In the genomic region with DNA sequence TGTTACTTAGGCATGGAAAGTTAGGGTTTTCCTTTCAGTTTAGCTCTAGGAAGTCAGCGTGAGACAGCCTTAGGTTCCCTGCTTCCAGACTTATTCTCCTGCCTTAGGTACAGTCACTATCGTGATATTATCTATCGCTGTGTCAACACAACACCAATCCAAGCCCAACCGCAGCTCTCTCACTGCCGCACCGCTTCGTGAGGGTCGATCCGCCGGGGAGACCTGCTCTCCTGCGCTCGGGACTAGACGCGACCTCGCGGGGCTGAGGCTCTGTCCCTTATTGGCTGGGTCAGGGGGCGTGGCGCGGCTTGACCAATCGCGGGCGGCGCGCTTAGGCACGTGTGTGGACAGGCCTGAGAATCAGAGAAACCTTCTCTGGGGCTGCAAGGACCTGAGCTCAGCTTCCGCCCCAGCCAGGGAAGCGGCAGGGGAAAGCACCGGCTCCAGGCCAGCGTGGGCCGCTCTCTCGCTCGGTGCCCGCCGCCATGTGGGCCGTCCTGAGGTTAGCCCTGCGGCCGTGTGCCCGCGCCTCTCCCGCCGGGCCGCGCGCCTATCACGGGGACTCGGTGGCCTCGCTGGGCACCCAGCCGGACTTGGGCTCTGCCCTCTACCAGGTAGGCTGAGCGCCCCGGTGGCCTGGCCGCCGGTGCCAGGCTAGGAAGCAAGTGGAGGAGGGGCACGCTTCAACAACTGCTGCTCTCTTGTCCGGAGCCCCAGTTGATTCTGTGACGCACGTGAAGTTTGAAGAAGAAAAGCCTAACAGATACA, we compare ENCODE assay signal across 1 cellular context.
TF ChIP-seq lines count a peak whose summit lies in the region.

A gene (plus strand): TSS at position 400 of the 768 bp plus-strand sequence. CDS start 86 bp downstream, at position 486.

TF ChIP-seq in HepG2, 621 proteins besides CTCF, POLR2A, EP300 and RAD21 (continued from another document and continues in another):
- TF ChIP-seq, protein P1, sequence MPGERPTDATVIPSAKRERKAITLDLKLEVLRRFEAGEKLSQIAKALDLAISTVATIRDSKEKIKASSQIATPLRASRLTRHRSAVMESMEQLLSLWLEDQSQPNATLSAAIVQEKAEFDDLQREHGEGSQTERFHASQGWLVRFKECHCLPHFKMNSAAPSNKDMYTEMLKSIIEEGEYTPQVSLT (CRISPR knock-in tag; IDR thresholded peaks at IDR 0.05; ENCODE audit: borderline replicate concordance, low read depth): no peak
- TF ChIP-seq ZBTB1 (CRISPR knock-in tag; IDR thresholded peaks at IDR 0.05; ENCODE audit: borderline replicate concordance) (no peak), ZNF230 (CRISPR knock-in tag; IDR thresholded peaks at IDR 0.05) (peak; percentile 90), PHF20 (CRISPR knock-in tag; IDR thresholded peaks at IDR 0.05) (peak; percentile 87), ZNF264 (CRISPR knock-in tag; IDR thresholded peaks at IDR 0.05) (no peak), ZNF644 (CRISPR knock-in tag; IDR thresholded peaks at IDR 0.05; ENCODE audit: low read depth) (no peak), YEATS2 (CRISPR knock-in tag; IDR thresholded peaks at IDR 0.05; ENCODE audit: borderline replicate concordance) (peak; percentile 62; the same call in 1 of the 2 replicates), EHMT2 (IDR thresholded peaks at IDR 0.05; ENCODE audit: borderline replicate concordance, low read depth, low read length) (no peak), MIER2 (CRISPR knock-in tag; IDR thresholded peaks at IDR 0.05) (no peak; the same call in 1 of the 2 replicates), ZNF766 (CRISPR knock-in tag; IDR thresholded peaks at IDR 0.05; ENCODE audit: borderline replicate concordance) (0 out of 2 replicates have a peak, but pooled peaks have one; percentile 78), ATAD3A (CRISPR knock-in tag; IDR thresholded peaks at IDR 0.05) (no peak), KLF13 (CRISPR knock-in tag; IDR thresholded peaks at IDR 0.05) (no peak), ZNF720 (CRISPR knock-in tag; IDR thresholded peaks at IDR 0.05) (no peak)
- TF ChIP-seq, protein P2, sequence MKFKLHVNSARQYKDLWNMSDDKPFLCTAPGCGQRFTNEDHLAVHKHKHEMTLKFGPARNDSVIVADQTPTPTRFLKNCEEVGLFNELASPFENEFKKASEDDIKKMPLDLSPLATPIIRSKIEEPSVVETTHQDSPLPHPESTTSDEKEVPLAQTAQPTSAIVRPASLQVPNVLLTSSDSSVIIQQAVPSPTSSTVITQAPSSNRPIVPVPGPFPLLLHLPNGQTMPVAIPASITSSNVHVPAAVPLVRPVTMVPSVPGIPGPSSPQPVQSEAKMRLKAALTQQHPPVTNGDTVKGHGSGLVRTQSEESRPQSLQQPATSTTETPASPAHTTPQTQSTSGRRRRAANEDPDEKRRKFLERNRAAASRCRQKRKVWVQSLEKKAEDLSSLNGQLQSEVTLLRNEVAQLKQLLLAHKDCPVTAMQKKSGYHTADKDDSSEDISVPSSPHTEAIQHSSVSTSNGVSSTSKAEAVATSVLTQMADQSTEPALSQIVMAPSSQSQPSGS (CRISPR knock-in tag; IDR thresholded peaks at IDR 0.05): 0 out of 2 replicates have a peak, but pooled peaks have one; percentile 15
- TF ChIP-seq, protein P3, sequence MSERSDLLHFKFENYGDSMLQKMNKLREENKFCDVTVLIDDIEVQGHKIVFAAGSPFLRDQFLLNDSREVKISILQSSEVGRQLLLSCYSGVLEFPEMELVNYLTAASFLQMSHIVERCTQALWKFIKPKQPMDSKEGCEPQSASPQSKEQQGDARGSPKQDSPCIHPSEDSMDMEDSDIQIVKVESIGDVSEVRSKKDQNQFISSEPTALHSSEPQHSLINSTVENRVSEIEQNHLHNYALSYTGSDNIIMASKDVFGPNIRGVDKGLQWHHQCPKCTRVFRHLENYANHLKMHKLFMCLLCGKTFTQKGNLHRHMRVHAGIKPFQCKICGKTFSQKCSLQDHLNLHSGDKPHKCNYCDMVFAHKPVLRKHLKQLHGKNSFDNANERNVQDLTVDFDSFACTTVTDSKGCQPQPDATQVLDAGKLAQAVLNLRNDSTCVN (CRISPR knock-in tag; IDR thresholded peaks at IDR 0.05; ENCODE audit: borderline replicate concordance): peak; percentile 41; the same call in 1 of the 2 replicates
- TF ChIP-seq, protein P4, sequence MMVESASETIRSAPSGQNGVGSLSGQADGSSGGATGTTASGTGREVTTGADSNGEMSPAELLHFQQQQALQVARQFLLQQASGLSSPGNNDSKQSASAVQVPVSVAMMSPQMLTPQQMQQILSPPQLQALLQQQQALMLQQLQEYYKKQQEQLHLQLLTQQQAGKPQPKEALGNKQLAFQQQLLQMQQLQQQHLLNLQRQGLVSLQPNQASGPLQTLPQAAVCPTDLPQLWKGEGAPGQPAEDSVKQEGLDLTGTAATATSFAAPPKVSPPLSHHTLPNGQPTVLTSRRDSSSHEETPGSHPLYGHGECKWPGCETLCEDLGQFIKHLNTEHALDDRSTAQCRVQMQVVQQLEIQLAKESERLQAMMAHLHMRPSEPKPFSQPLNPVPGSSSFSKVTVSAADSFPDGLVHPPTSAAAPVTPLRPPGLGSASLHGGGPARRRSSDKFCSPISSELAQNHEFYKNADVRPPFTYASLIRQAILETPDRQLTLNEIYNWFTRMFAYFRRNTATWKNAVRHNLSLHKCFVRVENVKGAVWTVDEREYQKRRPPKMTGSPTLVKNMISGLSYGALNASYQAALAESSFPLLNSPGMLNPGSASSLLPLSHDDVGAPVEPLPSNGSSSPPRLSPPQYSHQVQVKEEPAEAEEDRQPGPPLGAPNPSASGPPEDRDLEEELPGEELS (CRISPR knock-in tag; IDR thresholded peaks at IDR 0.05): no peak
- TF ChIP-seq, protein P5, sequence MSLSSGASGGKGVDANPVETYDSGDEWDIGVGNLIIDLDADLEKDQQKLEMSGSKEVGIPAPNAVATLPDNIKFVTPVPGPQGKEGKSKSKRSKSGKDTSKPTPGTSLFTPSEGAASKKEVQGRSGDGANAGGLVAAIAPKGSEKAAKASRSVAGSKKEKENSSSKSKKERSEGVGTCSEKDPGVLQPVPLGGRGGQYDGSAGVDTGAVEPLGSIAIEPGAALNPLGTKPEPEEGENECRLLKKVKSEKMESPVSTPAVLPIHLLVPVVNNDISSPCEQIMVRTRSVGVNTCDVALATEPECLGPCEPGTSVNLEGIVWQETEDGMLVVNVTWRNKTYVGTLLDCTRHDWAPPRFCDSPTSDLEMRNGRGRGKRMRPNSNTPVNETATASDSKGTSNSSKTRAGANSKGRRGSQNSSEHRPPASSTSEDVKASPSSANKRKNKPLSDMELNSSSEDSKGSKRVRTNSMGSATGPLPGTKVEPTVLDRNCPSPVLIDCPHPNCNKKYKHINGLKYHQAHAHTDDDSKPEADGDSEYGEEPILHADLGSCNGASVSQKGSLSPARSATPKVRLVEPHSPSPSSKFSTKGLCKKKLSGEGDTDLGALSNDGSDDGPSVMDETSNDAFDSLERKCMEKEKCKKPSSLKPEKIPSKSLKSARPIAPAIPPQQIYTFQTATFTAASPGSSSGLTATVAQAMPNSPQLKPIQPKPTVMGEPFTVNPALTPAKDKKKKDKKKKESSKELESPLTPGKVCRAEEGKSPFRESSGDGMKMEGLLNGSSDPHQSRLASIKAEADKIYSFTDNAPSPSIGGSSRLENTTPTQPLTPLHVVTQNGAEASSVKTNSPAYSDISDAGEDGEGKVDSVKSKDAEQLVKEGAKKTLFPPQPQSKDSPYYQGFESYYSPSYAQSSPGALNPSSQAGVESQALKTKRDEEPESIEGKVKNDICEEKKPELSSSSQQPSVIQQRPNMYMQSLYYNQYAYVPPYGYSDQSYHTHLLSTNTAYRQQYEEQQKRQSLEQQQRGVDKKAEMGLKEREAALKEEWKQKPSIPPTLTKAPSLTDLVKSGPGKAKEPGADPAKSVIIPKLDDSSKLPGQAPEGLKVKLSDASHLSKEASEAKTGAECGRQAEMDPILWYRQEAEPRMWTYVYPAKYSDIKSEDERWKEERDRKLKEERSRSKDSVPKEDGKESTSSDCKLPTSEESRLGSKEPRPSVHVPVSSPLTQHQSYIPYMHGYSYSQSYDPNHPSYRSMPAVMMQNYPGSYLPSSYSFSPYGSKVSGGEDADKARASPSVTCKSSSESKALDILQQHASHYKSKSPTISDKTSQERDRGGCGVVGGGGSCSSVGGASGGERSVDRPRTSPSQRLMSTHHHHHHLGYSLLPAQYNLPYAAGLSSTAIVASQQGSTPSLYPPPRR (CRISPR knock-in tag; IDR thresholded peaks at IDR 0.05; ENCODE audit: borderline replicate concordance): peak; percentile 48; the same call in 1 of the 2 replicates
- TF ChIP-seq, protein P6, sequence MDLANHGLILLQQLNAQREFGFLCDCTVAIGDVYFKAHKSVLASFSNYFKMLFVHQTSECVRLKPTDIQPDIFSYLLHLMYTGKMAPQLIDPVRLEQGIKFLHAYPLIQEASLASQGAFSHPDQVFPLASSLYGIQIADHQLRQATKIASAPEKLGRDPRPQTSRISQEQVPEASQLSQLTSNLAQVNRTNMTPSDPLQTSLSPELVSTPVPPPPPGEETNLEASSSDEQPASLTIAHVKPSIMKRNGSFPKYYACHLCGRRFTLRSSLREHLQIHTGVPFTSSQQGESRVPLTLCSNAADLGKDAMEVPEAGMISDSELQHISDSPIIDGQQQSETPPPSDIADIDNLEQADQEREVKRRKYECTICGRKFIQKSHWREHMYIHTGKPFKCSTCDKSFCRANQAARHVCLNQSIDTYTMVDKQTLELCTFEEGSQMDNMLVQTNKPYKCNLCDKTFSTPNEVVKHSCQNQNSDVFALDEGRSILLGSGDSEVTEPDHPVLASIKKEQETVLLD (CRISPR knock-in tag; IDR thresholded peaks at IDR 0.05; ENCODE audit: low read depth): peak; percentile 65; the same call in 1 of the 2 replicates
- TF ChIP-seq, protein P7, sequence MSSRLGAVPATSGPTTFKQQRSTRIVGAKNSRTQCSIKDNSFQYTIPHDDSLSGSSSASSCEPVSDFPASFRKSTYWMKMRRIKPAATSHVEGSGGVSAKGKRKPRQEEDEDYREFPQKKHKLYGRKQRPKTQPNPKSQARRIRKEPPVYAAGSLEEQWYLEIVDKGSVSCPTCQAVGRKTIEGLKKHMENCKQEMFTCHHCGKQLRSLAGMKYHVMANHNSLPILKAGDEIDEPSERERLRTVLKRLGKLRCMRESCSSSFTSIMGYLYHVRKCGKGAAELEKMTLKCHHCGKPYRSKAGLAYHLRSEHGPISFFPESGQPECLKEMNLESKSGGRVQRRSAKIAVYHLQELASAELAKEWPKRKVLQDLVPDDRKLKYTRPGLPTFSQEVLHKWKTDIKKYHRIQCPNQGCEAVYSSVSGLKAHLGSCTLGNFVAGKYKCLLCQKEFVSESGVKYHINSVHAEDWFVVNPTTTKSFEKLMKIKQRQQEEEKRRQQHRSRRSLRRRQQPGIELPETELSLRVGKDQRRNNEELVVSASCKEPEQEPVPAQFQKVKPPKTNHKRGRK (CRISPR knock-in tag; IDR thresholded peaks at IDR 0.05): no peak
- TF ChIP-seq, protein P8, sequence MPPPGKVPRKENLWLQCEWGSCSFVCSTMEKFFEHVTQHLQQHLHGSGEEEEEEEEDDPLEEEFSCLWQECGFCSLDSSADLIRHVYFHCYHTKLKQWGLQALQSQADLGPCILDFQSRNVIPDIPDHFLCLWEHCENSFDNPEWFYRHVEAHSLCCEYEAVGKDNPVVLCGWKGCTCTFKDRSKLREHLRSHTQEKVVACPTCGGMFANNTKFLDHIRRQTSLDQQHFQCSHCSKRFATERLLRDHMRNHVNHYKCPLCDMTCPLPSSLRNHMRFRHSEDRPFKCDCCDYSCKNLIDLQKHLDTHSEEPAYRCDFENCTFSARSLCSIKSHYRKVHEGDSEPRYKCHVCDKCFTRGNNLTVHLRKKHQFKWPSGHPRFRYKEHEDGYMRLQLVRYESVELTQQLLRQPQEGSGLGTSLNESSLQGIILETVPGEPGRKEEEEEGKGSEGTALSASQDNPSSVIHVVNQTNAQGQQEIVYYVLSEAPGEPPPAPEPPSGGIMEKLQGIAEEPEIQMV (CRISPR knock-in tag; IDR thresholded peaks at IDR 0.05; ENCODE audit: low read depth): no peak
- TF ChIP-seq, protein P9, sequence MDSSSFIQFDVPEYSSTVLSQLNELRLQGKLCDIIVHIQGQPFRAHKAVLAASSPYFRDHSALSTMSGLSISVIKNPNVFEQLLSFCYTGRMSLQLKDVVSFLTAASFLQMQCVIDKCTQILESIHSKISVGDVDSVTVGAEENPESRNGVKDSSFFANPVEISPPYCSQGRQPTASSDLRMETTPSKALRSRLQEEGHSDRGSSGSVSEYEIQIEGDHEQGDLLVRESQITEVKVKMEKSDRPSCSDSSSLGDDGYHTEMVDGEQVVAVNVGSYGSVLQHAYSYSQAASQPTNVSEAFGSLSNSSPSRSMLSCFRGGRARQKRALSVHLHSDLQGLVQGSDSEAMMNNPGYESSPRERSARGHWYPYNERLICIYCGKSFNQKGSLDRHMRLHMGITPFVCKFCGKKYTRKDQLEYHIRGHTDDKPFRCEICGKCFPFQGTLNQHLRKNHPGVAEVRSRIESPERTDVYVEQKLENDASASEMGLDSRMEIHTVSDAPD (CRISPR knock-in tag; IDR thresholded peaks at IDR 0.05): peak; percentile 17; the same call in 1 of the 2 replicates
- TF ChIP-seq, protein P10, sequence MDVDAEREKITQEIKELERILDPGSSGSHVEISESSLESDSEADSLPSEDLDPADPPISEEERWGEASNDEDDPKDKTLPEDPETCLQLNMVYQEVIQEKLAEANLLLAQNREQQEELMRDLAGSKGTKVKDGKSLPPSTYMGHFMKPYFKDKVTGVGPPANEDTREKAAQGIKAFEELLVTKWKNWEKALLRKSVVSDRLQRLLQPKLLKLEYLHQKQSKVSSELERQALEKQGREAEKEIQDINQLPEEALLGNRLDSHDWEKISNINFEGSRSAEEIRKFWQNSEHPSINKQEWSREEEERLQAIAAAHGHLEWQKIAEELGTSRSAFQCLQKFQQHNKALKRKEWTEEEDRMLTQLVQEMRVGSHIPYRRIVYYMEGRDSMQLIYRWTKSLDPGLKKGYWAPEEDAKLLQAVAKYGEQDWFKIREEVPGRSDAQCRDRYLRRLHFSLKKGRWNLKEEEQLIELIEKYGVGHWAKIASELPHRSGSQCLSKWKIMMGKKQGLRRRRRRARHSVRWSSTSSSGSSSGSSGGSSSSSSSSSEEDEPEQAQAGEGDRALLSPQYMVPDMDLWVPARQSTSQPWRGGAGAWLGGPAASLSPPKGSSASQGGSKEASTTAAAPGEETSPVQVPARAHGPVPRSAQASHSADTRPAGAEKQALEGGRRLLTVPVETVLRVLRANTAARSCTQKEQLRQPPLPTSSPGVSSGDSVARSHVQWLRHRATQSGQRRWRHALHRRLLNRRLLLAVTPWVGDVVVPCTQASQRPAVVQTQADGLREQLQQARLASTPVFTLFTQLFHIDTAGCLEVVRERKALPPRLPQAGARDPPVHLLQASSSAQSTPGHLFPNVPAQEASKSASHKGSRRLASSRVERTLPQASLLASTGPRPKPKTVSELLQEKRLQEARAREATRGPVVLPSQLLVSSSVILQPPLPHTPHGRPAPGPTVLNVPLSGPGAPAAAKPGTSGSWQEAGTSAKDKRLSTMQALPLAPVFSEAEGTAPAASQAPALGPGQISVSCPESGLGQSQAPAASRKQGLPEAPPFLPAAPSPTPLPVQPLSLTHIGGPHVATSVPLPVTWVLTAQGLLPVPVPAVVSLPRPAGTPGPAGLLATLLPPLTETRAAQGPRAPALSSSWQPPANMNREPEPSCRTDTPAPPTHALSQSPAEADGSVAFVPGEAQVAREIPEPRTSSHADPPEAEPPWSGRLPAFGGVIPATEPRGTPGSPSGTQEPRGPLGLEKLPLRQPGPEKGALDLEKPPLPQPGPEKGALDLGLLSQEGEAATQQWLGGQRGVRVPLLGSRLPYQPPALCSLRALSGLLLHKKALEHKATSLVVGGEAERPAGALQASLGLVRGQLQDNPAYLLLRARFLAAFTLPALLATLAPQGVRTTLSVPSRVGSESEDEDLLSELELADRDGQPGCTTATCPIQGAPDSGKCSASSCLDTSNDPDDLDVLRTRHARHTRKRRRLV (CRISPR knock-in tag; IDR thresholded peaks at IDR 0.05): peak; percentile 82
- TF ChIP-seq, protein P11, sequence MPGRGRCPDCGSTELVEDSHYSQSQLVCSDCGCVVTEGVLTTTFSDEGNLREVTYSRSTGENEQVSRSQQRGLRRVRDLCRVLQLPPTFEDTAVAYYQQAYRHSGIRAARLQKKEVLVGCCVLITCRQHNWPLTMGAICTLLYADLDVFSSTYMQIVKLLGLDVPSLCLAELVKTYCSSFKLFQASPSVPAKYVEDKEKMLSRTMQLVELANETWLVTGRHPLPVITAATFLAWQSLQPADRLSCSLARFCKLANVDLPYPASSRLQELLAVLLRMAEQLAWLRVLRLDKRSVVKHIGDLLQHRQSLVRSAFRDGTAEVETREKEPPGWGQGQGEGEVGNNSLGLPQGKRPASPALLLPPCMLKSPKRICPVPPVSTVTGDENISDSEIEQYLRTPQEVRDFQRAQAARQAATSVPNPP (CRISPR knock-in tag; IDR thresholded peaks at IDR 0.05): peak; percentile 77; the same call in 1 of the 2 replicates
